ENCODE assay signal across 7 cellular contexts in genomic region chr2:241035818-241036396, GRCh38. TPM values are rescaled to one million over a fixed set of nuclear protein-coding genes. Genes with fewer than 3 reads are reported as not detected.
DNase-seq lines count a peak whose midpoint lies in the region; ATAC-seq and TF ChIP-seq lines count a peak whose summit lies in the region.

No MANE protein-coding gene starts in this region.

- H3K4me3 Mint-ChIP-seq in Caco-2 (ENCODE audit: unreplicated experiment) = no peak overlapping the region

- H3K9me3 ChIP-seq in parathyroid adenoma (ENCODE audit: control insufficient read depth, low read length) (no peaks in the 10 kb centered on the region), Caco-2 (no peaks in the 10 kb centered on the region)

- peak overlapping the region; percentile 75 for H2AFZ ChIP-seq in parathyroid adenoma

- H3K27me3 Mint-ChIP-seq in Caco-2 (ENCODE audit: insufficient read depth, unreplicated experiment) = no peaks in the 10 kb centered on the region

- peak overlapping the region; percentile 39 for H3K27ac ChIP-seq in parathyroid adenoma

- H3K36me3 ChIP-seq in parathyroid adenoma (ENCODE audit: control insufficient read depth, insufficient read depth, low read length) (no peaks in the 10 kb centered on the region), Caco-2 (ENCODE audit: control insufficient read depth, insufficient read depth, low read length) (no peaks in the 10 kb centered on the region)

- H3K4me3 ChIP-seq in parathyroid adenoma (ENCODE audit: low read depth, low read length) = peak overlapping the region; percentile 44
- H3K4me3 ChIP-seq in Caco-2 (ENCODE audit: low read depth, low read length) = no peak overlapping the region

- no peaks in the 10 kb centered on the region for H3K79me2 ChIP-seq in parathyroid adenoma

- CTCF ChIA-PET in Caco-2 (lab: Charles Lee) = no interaction called here

- intact Hi-C loops in Caco-2 (cut with micrococcal nuclease; ENCODE audit: unreplicated experiment) = no loop called here

- no peaks in the 10 kb centered on the region for H3K9me3 Mint-ChIP-seq in Caco-2 (ENCODE audit: unreplicated experiment)

- no peaks in the 10 kb centered on the region for H3K4me1 Mint-ChIP-seq in Caco-2 (ENCODE audit: low read depth, unreplicated experiment)

- peaks cover 9% of the 10 kb centered on the region for H3K4me1 ChIP-seq in parathyroid adenoma
- H3K4me1 ChIP-seq in Caco-2 = no peaks in the 10 kb centered on the region

- no peak overlapping the region for H3K27ac Mint-ChIP-seq in Caco-2 (ENCODE audit: unreplicated experiment)

- ATAC-seq in GM19455 (IDR thresholded peaks at IDR 0.05; ENCODE audit: unreplicated experiment) (peak; percentile 7), HG03196 (IDR thresholded peaks at IDR 0.05; ENCODE audit: unreplicated experiment) (no peak)

- no TSS peak for BruUV-seq in Caco-2 (replicated peaks; lab: Mats Ljungman, UMichigan)

- DNase-seq in NCI-H1105 treated with DMSO at 0.1 percent for 48 hours (lab: John Stamatoyannopoulos, UW) (peak; percentile 15), dermis blood vessel endothelial cell (peak; percentile 7), Caco-2 (no peak), NCI-H2196 treated with DMSO at 0.1 percent for 48 hours (lab: John Stamatoyannopoulos, UW; ENCODE audit: unreplicated experiment) (no peak)

- TF ChIP-seq CTCF in parathyroid adenoma (IDR thresholded peaks at IDR 0.05) = no peak
- no peak for TF ChIP-seq CTCF in Caco-2 (IDR thresholded peaks at IDR 0.05; ENCODE audit: insufficient read depth in 1 of 2, low read depth in 1 of 2, low read length in 1 of 2, severe bottlenecking in 1 of 2, unreplicated experiment in 1 of 2)

- POLR2A ChIA-PET in Caco-2 (lab: Charles Lee) = no interaction called here

- H3K9ac ChIP-seq in parathyroid adenoma = no peak overlapping the region

- H3K4me2 ChIP-seq in parathyroid adenoma (ENCODE audit: low read length) = peak overlapping the region; percentile 90

- H3K36me3 Mint-ChIP-seq in Caco-2 (ENCODE audit: insufficient read depth, unreplicated experiment) = no peaks in the 10 kb centered on the region

- H3K27me3 ChIP-seq in parathyroid adenoma (ENCODE audit: control insufficient read depth, insufficient read depth, low read length) (no peaks in the 10 kb centered on the region), Caco-2 (replicated peaks; ENCODE audit: control insufficient read depth, insufficient read depth, low read length) (no peaks in the 10 kb centered on the region; the same call in 1 of the 2 replicates)

RNA-seq across cellular contexts. Expression of gene SNED1, which starts 37.5 kb away (rescaled TPM):
- total RNA-seq in dermis blood vessel endothelial cell (23.4 and 25.2 TPM in 2 replicates), Caco-2 (2022) (not detected in 2 replicates)

Comparison
In these comparisons a context has a peak if more than half of its experiments do, and no peak if none do; other contexts are left out.
1. DNase-seq: peak in NCI-H1105 treated with DMSO at 0.1 percent for 48 hours (single experiment) and dermis blood vessel endothelial cell (single experiment); none in Caco-2 (0 of 2) and NCI-H2196 treated with DMSO at 0.1 percent for 48 hours (single experiment).
2. RNA of gene SNED1, which starts 37.5 kb away (total RNA-seq): 23.4 to 25.2 TPM in dermis blood vessel endothelial cell; not detected in Caco-2; every median in the first group is over 10 times any median in the second.